Comparison of ENCODE assay signal across 31 cellular contexts in genomic region chr10:29322918-29323317, GRCh38. TPM values are rescaled to one million over a fixed set of nuclear protein-coding genes. Genes with fewer than 3 reads are reported as not detected.
DNase-seq lines count a peak whose midpoint lies in the region; ATAC-seq, FAIRE-seq and TF ChIP-seq lines count a peak whose summit lies in the region.
"Had no signal": no experiment of that assay in that cellular context is flagged by ENCODE, and none has a peak within 500 bp of the region (broad histone marks: within the 10 kb centered on the region; RNA-seq: fewer than 3 reads in every experiment).

No MANE protein-coding gene starts in this region.

- no peak overlapping the region for H2BK12ac ChIP-seq in H1 (ENCODE audit: low read depth, low read length)

- H4K91ac ChIP-seq in H1 (replicated peaks; ENCODE audit: insufficient read length, low read length): no peak overlapping the region

- H2BK20ac ChIP-seq in H1 (ENCODE audit: low read length): no peak overlapping the region

- H3K27ac ChIP-seq in H1 (ENCODE audit: low read depth, low read length) (no peak overlapping the region), right cardiac atrium (ENCODE audit: low read length) (peak overlapping the region; percentile 85), psoas muscle (peak overlapping the region; percentile 18)
- H3K27ac ChIP-seq: HL-60 had no signal

- DNase-seq in Calu3 (no peak), H1 (ENCODE audit: low read depth in 1 of 2, low spot score in 2 of 2) (no peak), right cardiac atrium (no peak), psoas muscle (no peak), NCI-H82 treated with DMSO at 0.1 percent for 48 hours (lab: John Stamatoyannopoulos, UW; ENCODE audit: unreplicated experiment) (no peak), NCI-H510A treated with DMSO at 0.1 percent for 48 hours (lab: John Stamatoyannopoulos, UW) (no peak), mucosa of descending colon (no peak)
- DNase-seq in activated CD8-positive, alpha-beta memory T cell treated with anti-CD3 and anti-CD28 coated beads, Interleukin-2, amount 50 U/mL, for 48 hours: no peak
- DNase-seq: activated CD4-positive, alpha-beta T cell treated with anti-CD3 and anti-CD28 coated beads, Interleukin-2, amount 50 U/mL, for 48 hours; aorta; CD4-positive, alpha-beta memory T cell; foreskin melanocyte; GOT3; hippocampal formation; NCI-H1694 treated with DMSO at 0.1 percent for 48 hours; NCI-H510A; NK-92 treated with Interleukin-12 subunit alpha and Interleukin-12 subunit beta, amount 100 ng/mL, for 24 hours; ovary; SIG-M5; stimulated activated naive CD8-positive, alpha-beta T cell treated with anti-CD3 and anti-CD28 coated beads, Interleukin-15, amount 100 ng/mL, for 72 hours; uterus had no signal

- no peak for FAIRE-seq in H1 (lab: Jason Lieb, UNC)
- FAIRE-seq: A204.1, GM12892 had no signal

- no peak overlapping the region for H2BK120ac ChIP-seq in H1 (replicated peaks; ENCODE audit: low read depth, low read length)

- H3K4me1 ChIP-seq in H1 (replicated peaks in 1 of 4; ENCODE audit: control insufficient read depth in 3 of 4, insufficient read depth in 4 of 4, low read length in 3 of 4) (peaks cover 0 to 3% (median 0%) of the 10 kb centered on the region in 4 experiments; a peak in 2 of 7 replicates), right cardiac atrium (ENCODE audit: control insufficient read depth, insufficient read depth, low read length) (no peaks in the 10 kb centered on the region), psoas muscle (peaks cover 15% of the 10 kb centered on the region), mucosa of descending colon (ENCODE audit: low read depth) (no peaks in the 10 kb centered on the region)
- H3K4me1 ChIP-seq: uterus had no signal

- 93% methylated on average over 5 of the region's 5 CpGs; no CpG with 5 or more reads in 1 of the 2 experiments for WGBS in H1 (ENCODE audit: extremely low coverage in 1 of 2, insufficient coverage in 1 of 2, insufficient read length in 1 of 2, insufficient replicate concordance in 2 of 2, low coverage in 1 of 2, low lambda C conversion rate in 2 of 2, missing lambda C conversion rate in 1 of 2), 2 experiments
- WGBS in right cardiac atrium: 44% methylated on average over 5 of the region's 5 CpGs
- 18 to 25% (median 23%) methylated on average over 5 of the region's 5 CpGs for WGBS in psoas muscle, 3 donors

- no peak overlapping the region for H3K4me3 Mint-ChIP-seq in Calu3 (ENCODE audit: low read depth, unreplicated experiment)
- H3K4me3 Mint-ChIP-seq: activated naive CD8-positive, alpha-beta T cell; CD4-positive, alpha-beta memory T cell; natural killer cell treated with Interleukin-12 subunit alpha and Interleukin-12 subunit beta and Interleukin-15 and Interleukin-18, amount 100 ng/mL, for 72 hours; stimulated activated naive CD8-positive, alpha-beta T cell treated with anti-CD3 and anti-CD28 coated beads, Interleukin-15, amount 100 ng/mL, for 72 hours had no signal

- H3K4me1 Mint-ChIP-seq in Calu3 (ENCODE audit: low read depth, unreplicated experiment): peaks cover 24% of the 10 kb centered on the region

- no peak overlapping the region for H2AK5ac ChIP-seq in H1 (ENCODE audit: low read depth, low read length)

- H2AFZ ChIP-seq in H1 (ENCODE audit: low read length): 0 out of 2 replicates have a peak overlapping the region, but pooled peaks have one; percentile 28

- no peaks in the 10 kb centered on the region for H3K79me1 ChIP-seq in H1 (ENCODE audit: low read depth, low read length)

- no peak overlapping the region for H3K18ac ChIP-seq in H1 (ENCODE audit: extremely low read depth, low read length)

- 0 out of 2 replicates have a peak, but pooled peaks cover 3% of the 10 kb centered on the region for H3K23me2 ChIP-seq in H1 (ENCODE audit: low read depth, low read length)

- no peak overlapping the region for H3K4ac ChIP-seq in H1 (replicated peaks; ENCODE audit: insufficient read length, low read depth, low read length)

- H3K36me3 Mint-ChIP-seq in Calu3 (ENCODE audit: insufficient read depth, unreplicated experiment): peaks cover 6% of the 10 kb centered on the region
- H3K36me3 Mint-ChIP-seq: activated naive CD8-positive, alpha-beta T cell; CD4-positive, alpha-beta memory T cell; natural killer cell treated with Interleukin-12 subunit alpha and Interleukin-12 subunit beta and Interleukin-15 and Interleukin-18, amount 100 ng/mL, for 72 hours had no signal

- TF ChIP-seq RAD21 in H1 (IDR thresholded peaks at IDR 0.05 in 1 of 2, conservative IDR thresholded peaks at IDR 0.05 in 1 of 2; ENCODE audit: low read depth in 2 of 2, low read length in 2 of 2): no peak

- H3K27me3 ChIP-seq in H1 (replicated peaks in 1 of 4; ENCODE audit: control insufficient read depth in 3 of 4, extremely low read depth in 1 of 4, insufficient read depth in 3 of 4, low read length in 3 of 4): no peaks in the 10 kb centered on the region; a peak in 2 of 7 replicates
- no peaks in the 10 kb centered on the region for H3K27me3 ChIP-seq in right cardiac atrium (ENCODE audit: control insufficient read depth, insufficient read depth)
- H3K27me3 ChIP-seq in psoas muscle (ENCODE audit: insufficient read depth in 3 of 3, low read length in 2 of 3): no peaks in the 10 kb centered on the region
- H3K27me3 ChIP-seq: ovary, uterus had no signal

- POLR2A ChIA-PET in H1 (lab: Charles Lee; ENCODE audit: partially characterized antibody): no interaction called here

- H3K9me3 Mint-ChIP-seq in Calu3 (ENCODE audit: low read depth, unreplicated experiment): no peaks in the 10 kb centered on the region
- H3K9me3 Mint-ChIP-seq: activated T-helper 2 cell treated with anti-CD3 and anti-CD28 coated beads, Interferon-gamma antibody, Interleukin-2, Interleukin-4, amounts not matched to agents 10 μg/mL and 5 μg/mL and 100 μg/mL, durations not matched to agents 14 hours and 24 hours and 36 hours; CD4-positive, alpha-beta memory T cell; natural killer cell treated with Interleukin-12 subunit alpha and Interleukin-12 subunit beta and Interleukin-15 and Interleukin-18, amount 100 ng/mL, for 72 hours; stimulated activated naive CD8-positive, alpha-beta T cell treated with anti-CD3 and anti-CD28 coated beads, Interleukin-15, amount 100 ng/mL, for 72 hours had no signal

- TF ChIP-seq EP300 in H1 (IDR thresholded peaks at IDR 0.05; ENCODE audit: borderline replicate concordance in 1 of 2, low read depth in 2 of 2, low read length in 2 of 2): no peak

- H3K4me3 ChIP-seq in H1 (ENCODE audit: extremely low read depth in 1 of 4, insufficient read depth in 2 of 4, low read depth in 3 of 4, low read length in 4 of 4) (no peak overlapping the region), right cardiac atrium (ENCODE audit: low read length) (no peak overlapping the region), psoas muscle (no peak overlapping the region), mucosa of descending colon (no peak overlapping the region)
- H3K4me3 ChIP-seq: ovary, uterus had no signal

- ATAC-seq in right cardiac atrium (peak; percentile 61 to 69), psoas muscle (peak in 3 of 4 donors; percentile 47 to 67 (median 61)), mucosa of descending colon (no peak)
- ATAC-seq: esophagus mucosa; natural killer cell treated with Interleukin-12 subunit alpha and Interleukin-12 subunit beta and Interleukin-15 and Interleukin-18, amount 100 ng/mL, for 72 hours; stimulated activated naive CD8-positive, alpha-beta T cell treated with anti-CD3 and anti-CD28 coated beads, Interleukin-15, amount 100 ng/mL, for 72 hours had no signal

- no peak overlapping the region for H3K56ac ChIP-seq in H1 (replicated peaks; ENCODE audit: insufficient read length, low read depth, low read length)

- no peaks in the 10 kb centered on the region for H3K79me2 ChIP-seq in H1 (ENCODE audit: control insufficient read depth in 1 of 2, insufficient read depth in 2 of 2, low read length in 2 of 2)

- no peak overlapping the region for H4K5ac ChIP-seq in H1 (ENCODE audit: insufficient read length, low read depth, low read length)

- no peaks in the 10 kb centered on the region for H3K27me3 Mint-ChIP-seq in Calu3 (ENCODE audit: unreplicated experiment)

- TF ChIP-seq CTCF in Calu3 (IDR thresholded peaks at IDR 0.05; ENCODE audit: unreplicated experiment): no peak
- TF ChIP-seq CTCF in H1 (IDR thresholded peaks at IDR 0.05; ENCODE audit: control extremely low read depth in 1 of 3, insufficient read depth in 1 of 3, low read depth in 1 of 3, low read length in 3 of 3): no peak
- no peak for TF ChIP-seq CTCF in psoas muscle (IDR thresholded peaks at IDR 0.05)
- TF ChIP-seq CTCF in mucosa of descending colon (IDR thresholded peaks at IDR 0.05): no peak

- no peak overlapping the region for H2BK5ac ChIP-seq in H1 (ENCODE audit: low read depth, low read length)

- TF ChIP-seq POLR2A in H1 (IDR thresholded peaks at IDR 0.05; ENCODE audit: control extremely low read depth in 1 of 2, low read depth in 2 of 2, low read length in 2 of 2): no peak

- intact Hi-C loops in Calu3 (cut with micrococcal nuclease; ENCODE audit: unreplicated experiment): no loop called here
- intact Hi-C loops in right cardiac atrium (cut with DNase I): no loop called here
- intact Hi-C loops in psoas muscle (cut with DNase I): no loop called here
- intact Hi-C loops in mucosa of descending colon (cut with DNase I, micrococcal nuclease): no loop called here

- CTCF ChIA-PET in Calu3 (lab: Charles Lee) (no interaction called here), H1 (lab: Charles Lee; ENCODE audit: partially characterized antibody) (interaction anchor here (1.2 to 2.3 kb wide), 2 partner anchors 19 to 383 kb away, joined by 4 to 7 read pairs; no protein-coding TSS in a partner anchor)

- H4K20me1 ChIP-seq in H1 (replicated peaks in 1 of 2; ENCODE audit: control insufficient read depth in 1 of 2, insufficient read depth in 2 of 2, low read length in 2 of 2): no peaks in the 10 kb centered on the region

- BruUV-seq in Calu3 (replicated peaks; lab: Mats Ljungman, UMichigan): no TSS peak

- H3K4me2 ChIP-seq in H1 (ENCODE audit: insufficient read depth in 1 of 2, low read depth in 2 of 2, low read length in 2 of 2): no peak overlapping the region

- no peak overlapping the region for H2BK15ac ChIP-seq in H1 (ENCODE audit: low read length)

- no peak overlapping the region for H3K9ac ChIP-seq in H1 (replicated peaks in 1 of 4; ENCODE audit: extremely low read depth in 1 of 4, low read depth in 3 of 4, low read length in 3 of 4)

- H4K8ac ChIP-seq in H1 (ENCODE audit: extremely low read depth, insufficient read depth, low read length): no peak overlapping the region

- peak overlapping the region; percentile 53 for H3K27ac Mint-ChIP-seq in Calu3 (ENCODE audit: unreplicated experiment)
- H3K27ac Mint-ChIP-seq: activated naive CD8-positive, alpha-beta T cell; activated T-helper 2 cell treated with anti-CD3 and anti-CD28 coated beads, Interferon-gamma antibody, Interleukin-2, Interleukin-4, amounts not matched to agents 10 μg/mL and 5 μg/mL and 100 μg/mL, durations not matched to agents 14 hours and 24 hours and 36 hours; CD4-positive, alpha-beta memory T cell; natural killer cell treated with Interleukin-12 subunit alpha and Interleukin-12 subunit beta and Interleukin-15 and Interleukin-18, amount 100 ng/mL, for 72 hours had no signal

- H3K23ac ChIP-seq in H1 (ENCODE audit: insufficient read length): no peak overlapping the region

- H3K9me3 ChIP-seq in H1 (ENCODE audit: insufficient read depth in 2 of 2, low read depth in 1 of 2, low read length in 1 of 2): no peaks in the 10 kb centered on the region
- H3K9me3 ChIP-seq in right cardiac atrium (ENCODE audit: control insufficient read depth, low read length): no peaks in the 10 kb centered on the region
- no peaks in the 10 kb centered on the region for H3K9me3 ChIP-seq in psoas muscle
- H3K9me3 ChIP-seq in mucosa of descending colon: no peaks in the 10 kb centered on the region
- H3K9me3 ChIP-seq: ovary, uterus had no signal

- H3K14ac ChIP-seq in H1 (ENCODE audit: insufficient read length): no peak overlapping the region

- H3K36me3 ChIP-seq in H1 (ENCODE audit: control insufficient read depth in 2 of 4, insufficient read depth in 4 of 4, low read length in 3 of 4) (no peaks in the 10 kb centered on the region), psoas muscle (ENCODE audit: insufficient read depth in 1 of 2, low read depth in 1 of 2) (no peaks in the 10 kb centered on the region), mucosa of descending colon (ENCODE audit: low read depth) (no peaks in the 10 kb centered on the region)
- H3K36me3 ChIP-seq: ovary, uterus had no signal

RNA-seq across cellular contexts. Expression of gene LYZL1, which starts 34.0 kb away (rescaled TPM):
- total RNA-seq in Calu3 (2022): not detected in 2 replicates
- total RNA-seq in H1 (2021; fragmentation: NEBNext Ultra II Directional; extraction: Animal tissue kit (Norgen Biotek cat#: 25700)): not detected in 2 replicates
- not detected in 2 replicates for polyA plus RNA-seq in H1 (2011; rRNA removed)
- polyA plus RNA-seq in H1 (2011; cell fraction: cytosol; rRNA removed): not detected
- polyA plus RNA-seq in H1 (2011; cell fraction: nucleus; rRNA removed): not detected
- not detected in 4 replicates for polyA plus RNA-seq in H1 (2012, experiment 1 of 2)
- not detected for polyA plus RNA-seq in H1 (2012, experiment 2 of 2)
- not detected for polyA plus RNA-seq in H1 (2013, experiment 1 of 2)
- polyA plus RNA-seq in H1 (2013, experiment 2 of 2): not detected
- polyA minus RNA-seq in H1 (2011; rRNA and poly(A)+ RNA removed): not detected in 2 replicates
- polyA minus RNA-seq in H1 (2011; cell fraction: cytosol; rRNA and poly(A)+ RNA removed): not detected
- not detected for polyA minus RNA-seq in H1 (2011; cell fraction: nucleus; rRNA and poly(A)+ RNA removed)
- total RNA-seq in right cardiac atrium: not detected
- polyA plus RNA-seq in right cardiac atrium: not detected
- total RNA-seq in psoas muscle: not detected
- polyA plus RNA-seq in psoas muscle: not detected
- total RNA-seq in mucosa of descending colon: not detected
- total RNA-seq: activated T-helper 2 cell treated with anti-CD3 and anti-CD28 coated beads, Interferon-gamma antibody, Interleukin-2, Interleukin-4, amounts not matched to agents 10 μg/mL and 5 μg/mL and 100 μg/mL, durations not matched to agents 14 hours and 24 hours and 36 hours; aorta; CD4-positive, alpha-beta memory T cell; esophagus mucosa; LHCN-M2; lower leg skin; natural killer cell treated with Interleukin-12 subunit alpha and Interleukin-12 subunit beta and Interleukin-15 and Interleukin-18, amount 100 ng/mL, for 72 hours; ovary; uterus had no signal
- polyA plus RNA-seq: aorta; CD4-positive, alpha-beta memory T cell; ovary; thymus had no signal
